ENCODE assay signal across 1 cellular context in the genomic region with DNA sequence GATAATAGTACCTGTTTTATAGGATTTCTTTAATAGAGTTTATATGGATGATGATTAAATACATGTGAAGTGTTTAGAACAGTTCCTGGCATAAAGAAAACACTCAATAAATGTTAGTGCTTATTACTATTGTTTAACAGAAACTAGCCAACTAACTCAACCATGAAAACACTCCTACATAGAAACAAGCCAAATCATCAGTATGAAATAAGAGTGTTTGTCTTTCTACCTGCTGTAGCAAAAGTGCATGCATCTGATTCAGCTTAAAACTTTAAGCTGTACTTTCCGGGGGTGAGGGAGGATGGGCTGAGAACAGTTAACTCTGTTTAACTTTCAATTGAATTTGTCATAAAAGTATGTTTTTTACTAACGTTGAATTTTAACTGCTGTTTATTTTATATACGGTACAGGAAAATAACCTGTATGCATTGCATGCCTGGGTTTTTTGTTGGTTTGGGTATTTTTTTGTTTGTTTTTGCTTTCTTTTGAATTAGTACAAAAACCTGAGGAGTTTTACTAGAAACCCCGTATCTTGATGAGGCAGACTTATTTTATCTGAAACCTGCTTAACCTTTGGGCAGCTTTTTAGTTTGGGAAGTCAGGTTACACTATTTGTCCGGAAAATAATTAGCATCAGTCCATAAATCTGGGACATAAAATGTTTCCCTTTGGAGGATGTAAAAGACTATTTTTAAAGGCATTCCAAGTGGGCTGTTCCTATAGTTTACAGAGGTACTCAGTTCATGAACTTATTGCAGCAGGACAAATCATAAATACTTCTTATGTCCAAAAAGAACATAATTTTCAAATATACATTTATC.
TF ChIP-seq lines count a peak whose summit lies in the region.

No MANE protein-coding gene starts in this region.

TF ChIP-seq in GM12878, 131 proteins besides CTCF, POLR2A, EP300 and RAD21:
- no peak for TF ChIP-seq RFX5 (IDR thresholded peaks at IDR 0.05; ENCODE audit: low read depth, low read length)
